ENCODE assay signal across 14 cellular contexts in the genomic region with DNA sequence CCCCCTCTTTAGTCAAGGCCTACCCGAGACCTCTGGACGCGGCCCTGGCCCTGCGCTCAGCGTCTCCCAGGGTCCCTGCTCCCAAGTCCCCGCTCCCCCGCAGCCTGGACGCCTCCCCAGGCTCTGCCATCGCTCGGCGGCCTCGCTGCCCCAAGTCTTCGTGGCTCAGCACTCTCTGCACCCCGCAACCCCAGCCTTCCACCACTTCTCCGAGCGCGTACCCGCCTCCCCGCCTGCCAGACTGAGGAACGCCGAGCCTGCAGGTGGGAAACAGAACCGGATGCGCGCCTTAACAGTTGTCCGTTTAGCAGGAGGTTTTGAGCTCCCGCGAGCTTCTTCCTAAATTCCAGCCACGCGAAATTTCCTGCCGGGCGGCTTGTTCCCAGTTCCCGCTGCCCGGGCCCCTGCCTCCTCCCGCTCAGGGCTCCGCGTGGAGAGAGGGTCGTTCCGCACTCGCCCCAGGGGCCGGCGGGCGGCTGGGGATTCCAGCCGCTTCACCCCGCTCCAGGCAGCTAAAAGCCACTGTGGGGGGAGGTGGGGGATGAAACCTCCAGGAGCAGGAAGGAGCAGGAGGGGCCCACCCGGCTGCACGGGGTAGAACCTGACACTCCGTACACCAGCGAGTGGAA.
A peak's percentile ranks its signal among the peaks of the same experiment; 100 is the strongest.
DNase-seq lines count a peak whose midpoint lies in the region; ATAC-seq and TF ChIP-seq lines count a peak whose summit lies in the region.
"Had no signal": no experiment of that assay in that cellular context is flagged by ENCODE, and none has a peak within 500 bp of the region (broad histone marks: within the 10 kb centered on the region; RNA-seq: fewer than 3 reads in every experiment).

No MANE protein-coding gene starts in this region.

- TF ChIP-seq CTCF in left ventricle myocardium inferior (IDR thresholded peaks at IDR 0.05; ENCODE audit: borderline replicate concordance) = no peak
- no peak for TF ChIP-seq CTCF in fibroblast of villous mesenchyme (IDR thresholded peaks at IDR 0.05; ENCODE audit: insufficient read depth, low read depth, low read length)

- peak overlapping the region in 9 of 10 donors; percentile 28 to 69 (median 64) for H3K4me3 Mint-ChIP-seq in naive thymus-derived CD8-positive, alpha-beta T cell
- H3K4me3 Mint-ChIP-seq: activated B cell treated with CpG ODN at 0.5 μM for 24 hours had no signal

- no peak for DNase-seq in left ventricle myocardium inferior
- DNase-seq in Right ventricle myocardium superior = no peak
- DNase-seq in fibroblast of villous mesenchyme (ENCODE audit: low read depth) = peak; percentile 5
- peak in 1 of 10 donors; percentile 10 for DNase-seq in naive thymus-derived CD8-positive, alpha-beta T cell
- DNase-seq in middle frontal gyrus (ENCODE audit: extremely low spot score, low spot score) = no peak
- DNase-seq in NCI-H1105 (lab: John Stamatoyannopoulos, UW) = no peak
- no peak for DNase-seq in nucleus accumbens (lab: John Stamatoyannopoulos, UW)
- DNase-seq in activated gamma-delta T cell (lab: John Stamatoyannopoulos, UW) = no peak
- DNase-seq: activated B cell treated with CpG ODN at 0.5 μM for 24 hours; DMS79; NCI-H2029 treated with DMSO at 0.1 percent for 48 hours; NK-92 treated with Interleukin-12 subunit alpha and Interleukin-12 subunit beta, amount 100 ng/mL, for 24 hours; upper lobe of right lung had no signal

- H3K9me3 Mint-ChIP-seq in naive thymus-derived CD8-positive, alpha-beta T cell = no peaks in the 10 kb centered on the region
- H3K9me3 Mint-ChIP-seq: activated B cell treated with CpG ODN at 0.5 μM for 24 hours had no signal

- H3K27me3 ChIP-seq in left ventricle myocardium inferior (ENCODE audit: low read depth) = peaks cover 25% of the 10 kb centered on the region
- H3K27me3 ChIP-seq: upper lobe of right lung had no signal

- peaks cover 11% of the 10 kb centered on the region for H3K4me1 ChIP-seq in left ventricle myocardium inferior

- H3K36me3 Mint-ChIP-seq in naive thymus-derived CD8-positive, alpha-beta T cell = no peaks in the 10 kb centered on the region

- no peak overlapping the region for H3K27ac ChIP-seq in left ventricle myocardium inferior (replicated peaks)
- H3K27ac ChIP-seq: SK-N-MC, upper lobe of right lung had no signal

- H3K36me3 ChIP-seq in left ventricle myocardium inferior = no peaks in the 10 kb centered on the region
- H3K36me3 ChIP-seq: upper lobe of right lung had no signal

- no peak for ATAC-seq in Right ventricle myocardium superior (ENCODE audit: poor library complexity)
- ATAC-seq in naive thymus-derived CD8-positive, alpha-beta T cell = peak; percentile 31 to 52

- H3K27me3 Mint-ChIP-seq in naive thymus-derived CD8-positive, alpha-beta T cell = peaks cover 0 to 9% (median 0%) of the 10 kb centered on the region in 5 donors

- H3K4me1 Mint-ChIP-seq in naive thymus-derived CD8-positive, alpha-beta T cell = peaks cover 15 to 22% (median 18%) of the 10 kb centered on the region in 4 donors

- peak overlapping the region; percentile 47 for H3K4me3 ChIP-seq in left ventricle myocardium inferior
- no peak overlapping the region for H3K4me3 ChIP-seq in fibroblast of villous mesenchyme (ENCODE audit: low read depth, low read length)
- H3K4me3 ChIP-seq: SK-N-MC, upper lobe of right lung had no signal

- peak overlapping the region in 6 of 10 donors; percentile 34 to 90 (median 76) for H3K27ac Mint-ChIP-seq in naive thymus-derived CD8-positive, alpha-beta T cell
- H3K27ac Mint-ChIP-seq: activated B cell treated with CpG ODN at 0.5 μM for 24 hours had no signal

- no peaks in the 10 kb centered on the region for H3K9me3 ChIP-seq in left ventricle myocardium inferior (replicated peaks)
- H3K9me3 ChIP-seq: upper lobe of right lung had no signal

- intact Hi-C loops in left ventricle myocardium inferior (cut with micrococcal nuclease) = no loop called here
- intact Hi-C loops in Right ventricle myocardium superior (cut with DNase I) = no loop called here

- POLR2A ChIA-PET in naive thymus-derived CD8-positive, alpha-beta T cell (lab: Charles Lee) = no interaction called here
